Comparison of ENCODE assay signal across 19 cellular contexts in genomic region chr4:1340181-1340747, GRCh38. TPM values are rescaled to one million over a fixed set of nuclear protein-coding genes. Genes with fewer than 3 reads are reported as not detected.
A peak's percentile ranks its signal among the peaks of the same experiment; 100 is the strongest.
DNase-seq lines count a peak whose midpoint lies in the region; ATAC-seq, FAIRE-seq and TF ChIP-seq lines count a peak whose summit lies in the region.
"Had no signal": no experiment of that assay in that cellular context is flagged by ENCODE, and none has a peak within 500 bp of the region (broad histone marks: within the 10 kb centered on the region; RNA-seq: fewer than 3 reads in every experiment).

No MANE protein-coding gene starts in this region.

- peaks cover 11% of the 10 kb centered on the region for H3K36me3 Mint-ChIP-seq in T-helper 17 cell (ENCODE audit: low read depth)
- H3K36me3 Mint-ChIP-seq in stimulated activated effector memory CD8-positive, alpha-beta T cell treated with anti-CD3 and anti-CD28 coated beads, Interleukin-12 subunit alpha, Interleukin-12 subunit beta, amount 100 ng/mL, for 72 hours: peaks cover 69% of the 10 kb centered on the region

- TF ChIP-seq CTCF in HepG2 (CRISPR knock-in tag; IDR thresholded peaks at IDR 0.05): no peak

- TF ChIP-seq POLR2A in HepG2 (IDR thresholded peaks at IDR 0.05; ENCODE audit: insufficient read depth in 1 of 2, low read depth in 2 of 2, low read length in 2 of 2): no peak

- CTCF ChIA-PET in HepG2 (lab: Yijun Ruan, JAX; ENCODE audit: low intra/inter-chr PET ratio, low total read pairs): no interaction called here

- H3K9me3 ChIP-seq in T-helper 17 cell (ENCODE audit: control insufficient read depth, low read length, poor library complexity, severe bottlenecking) (no peaks in the 10 kb centered on the region), HepG2 (ENCODE audit: low read length) (no peaks in the 10 kb centered on the region)
- H3K9me3 ChIP-seq: A549, Caco-2, HAP-1 had no signal

- intact Hi-C loops in Right ventricle myocardium inferior (cut with DNase I) (no loop called here), Right ventricle myocardium superior (cut with DNase I) (loop anchor here (10.0 kb wide), 2 partner anchors 175 to 375 kb away; partner anchors contain the start of gene SLBP), HepG2 (cut with micrococcal nuclease; ENCODE audit: unreplicated experiment) (no loop called here), posterior vena cava (cut with DNase I) (no loop called here)

- in situ Hi-C loops in HepG2 (cut with HindIII; ENCODE audit: extremely low pct_ligation_motif_present, low pct_unique_long_range_greater_than_20kb): loop anchor here (5.0 kb wide), 1 partner anchor 88 kb away; no protein-coding TSS in a partner anchor

- 95% methylated on average over 28 of the region's 29 CpGs for WGBS in HepG2 (ENCODE audit: low lambda C conversion rate)

- ATAC-seq in Right ventricle myocardium inferior (peak; percentile 13), Right ventricle myocardium superior (ENCODE audit: poor library complexity) (no peak), T-helper 17 cell (no peak), HepG2 (no peak)
- no peak for ATAC-seq in stimulated activated effector memory CD8-positive, alpha-beta T cell treated with anti-CD3 and anti-CD28 coated beads, Interleukin-12 subunit alpha, Interleukin-12 subunit beta, amount 100 ng/mL, for 72 hours
- ATAC-seq: A549 had no signal

- no peak overlapping the region for H3K4me3 ChIP-seq in HepG2 (replicated peaks in 1 of 3; ENCODE audit: insufficient read depth in 1 of 3, low read depth in 2 of 3, low read length in 3 of 3)
- H3K4me3 ChIP-seq: A549, GM23248, HAP-1 had no signal

- no peak overlapping the region for H3K27ac ChIP-seq in HepG2 (ENCODE audit: extremely low read length, insufficient read depth, low read length)
- H3K27ac ChIP-seq: 22Rv1, A549, C4-2B, GM23248 had no signal

- H3K9ac ChIP-seq in HepG2 (ENCODE audit: insufficient read depth, low read depth, low read length): no peak overlapping the region
- H3K9ac ChIP-seq: GM23248 had no signal

- FAIRE-seq in HepG2 (lab: Jason Lieb, UNC): no peak
- FAIRE-seq: A549, D721Med, G401.6, GM12891, GM18507 had no signal

- H3K9me3 Mint-ChIP-seq in stimulated activated effector memory CD8-positive, alpha-beta T cell treated with anti-CD3 and anti-CD28 coated beads, Interleukin-12 subunit alpha, Interleukin-12 subunit beta, amount 100 ng/mL, for 72 hours: peaks cover 5% of the 10 kb centered on the region
- H3K9me3 Mint-ChIP-seq: CD4-positive, alpha-beta T cell had no signal

- no peaks in the 10 kb centered on the region for H3K79me2 ChIP-seq in HepG2 (ENCODE audit: insufficient read depth, low read length)

- no peak overlapping the region for H2AFZ ChIP-seq in HepG2 (ENCODE audit: low read length)
- H2AFZ ChIP-seq: GM23248 had no signal

- DNase-seq in Right ventricle myocardium inferior (ENCODE audit: missing footprints) (peak; percentile 49), Right ventricle myocardium superior (no peak), T-helper 17 cell (no peak), HepG2 (ENCODE audit: low spot score) (no peak), NCI-H1436 (lab: John Stamatoyannopoulos, UW) (no peak), posterior vena cava (ENCODE audit: low spot score) (no peak)
- DNase-seq in stimulated activated effector memory CD8-positive, alpha-beta T cell treated with anti-CD3 and anti-CD28 coated beads, Interleukin-12 subunit alpha, Interleukin-12 subunit beta, amount 100 ng/mL, for 72 hours (ENCODE audit: low spot score in 2 of 2): no peak
- DNase-seq: AML-193; Caco-2; CD4-positive, alpha-beta T cell; GM23248 had no signal

- H3K27me3 ChIP-seq in HepG2 (ENCODE audit: control insufficient read depth in 1 of 2, insufficient read depth in 2 of 2, low read length in 2 of 2): no peaks in the 10 kb centered on the region

- H3K4me2 ChIP-seq in HepG2 (ENCODE audit: low read depth, low read length): no peak overlapping the region
- H3K4me2 ChIP-seq: A549 had no signal

- H3K4me1 Mint-ChIP-seq in T-helper 17 cell: peaks cover 10% of the 10 kb centered on the region
- H3K4me1 Mint-ChIP-seq in stimulated activated effector memory CD8-positive, alpha-beta T cell treated with anti-CD3 and anti-CD28 coated beads, Interleukin-12 subunit alpha, Interleukin-12 subunit beta, amount 100 ng/mL, for 72 hours: peaks cover 25% of the 10 kb centered on the region

- POLR2A ChIA-PET in HepG2 (lab: Yijun Ruan, JAX): no interaction called here

- H4K20me1 ChIP-seq in HepG2 (ENCODE audit: insufficient read depth, low read length): no peaks in the 10 kb centered on the region

- peaks cover 19 to 50% of the 10 kb centered on the region in 2 experiments for H3K36me3 ChIP-seq in HepG2 (replicated peaks in 1 of 2; ENCODE audit: control insufficient read depth in 1 of 2, insufficient read depth in 2 of 2, low read length in 2 of 2)

- TF ChIP-seq EP300 in HepG2 (IDR thresholded peaks at IDR 0.05; ENCODE audit: low read depth in 2 of 2, low read length in 2 of 2) (no peak), HepG2 (CRISPR knock-in tag; IDR thresholded peaks at IDR 0.05; ENCODE audit: borderline replicate concordance) (no peak)

- peaks cover 9% of the 10 kb centered on the region for H3K4me1 ChIP-seq in HepG2 (ENCODE audit: insufficient read depth, low read length)
- H3K4me1 ChIP-seq: A549, Caco-2, HAP-1 had no signal

- TF ChIP-seq RAD21 in HepG2 (CRISPR knock-in tag; IDR thresholded peaks at IDR 0.05): no peak

- H3K27me3 Mint-ChIP-seq in T-helper 17 cell: no peaks in the 10 kb centered on the region
- H3K27me3 Mint-ChIP-seq: CD4-positive, alpha-beta T cell had no signal

- no TSS peak for BruUV-seq in HepG2 (replicated peaks; lab: Mats Ljungman, UMichigan)

- peak overlapping the region; percentile 63 for H3K27ac Mint-ChIP-seq in T-helper 17 cell
- peak overlapping the region; percentile 52 for H3K27ac Mint-ChIP-seq in stimulated activated effector memory CD8-positive, alpha-beta T cell treated with anti-CD3 and anti-CD28 coated beads, Interleukin-12 subunit alpha, Interleukin-12 subunit beta, amount 100 ng/mL, for 72 hours
- H3K27ac Mint-ChIP-seq: CD4-positive, alpha-beta T cell had no signal

- peak overlapping the region; percentile 53 for H3K4me3 Mint-ChIP-seq in T-helper 17 cell
- H3K4me3 Mint-ChIP-seq in stimulated activated effector memory CD8-positive, alpha-beta T cell treated with anti-CD3 and anti-CD28 coated beads, Interleukin-12 subunit alpha, Interleukin-12 subunit beta, amount 100 ng/mL, for 72 hours: no peak overlapping the region
- H3K4me3 Mint-ChIP-seq: CD4-positive, alpha-beta T cell had no signal

RNA-seq across cellular contexts. Expression of gene UVSSA, which starts 6.7 kb away (rescaled TPM):
- 6.5 TPM for total RNA-seq in Right ventricle myocardium inferior
- total RNA-seq in Right ventricle myocardium superior: 6.7 TPM
- 10 to 100 TPM; 36.0 to 37.1 TPM for total RNA-seq in T-helper 17 cell
- 4.6 and 4.8 TPM in 2 replicates for total RNA-seq in HepG2 (2016; rRNA removed; fragmentation: Illumina TruSeq; extraction: Trizol)
- total RNA-seq in HepG2 (2016; cell fraction: cytosol; rRNA removed; fragmentation: Illumina TruSeq; extraction: Trizol; ENCODE audit: low read depth): 2.3 and 4.1 TPM in 2 replicates
- 3.7 and 4.7 TPM in 2 replicates for total RNA-seq in HepG2 (2016; cell fraction: insoluble cytoplasmic fraction; rRNA removed; fragmentation: Illumina TruSeq; extraction: Trizol)
- total RNA-seq in HepG2 (2016; cell fraction: membrane; rRNA removed; fragmentation: Illumina TruSeq; extraction: Trizol): 2.9 and 3.9 TPM in 2 replicates
- 6.9 and 7.1 TPM in 2 replicates for total RNA-seq in HepG2 (2016; cell fraction: nucleus; rRNA removed; fragmentation: Illumina TruSeq; extraction: Trizol)
- 8.4 and 8.6 TPM in 2 replicates for polyA plus RNA-seq in HepG2 (2011; rRNA removed)
- polyA plus RNA-seq in HepG2 (2011; cell fraction: cytosol; rRNA removed): 3.0 and 4.1 TPM in 2 replicates
- 80.9 and 90.3 TPM in 2 replicates for polyA plus RNA-seq in HepG2 (2011; cell fraction: nucleus; rRNA removed)
- 7.1 and 7.7 TPM in 2 replicates for polyA plus RNA-seq in HepG2 (2012)
- 0.16 and 0.25 TPM in 2 replicates for polyA plus RNA-seq in HepG2 (2016; cell fraction: cytosol; fragmentation: Illumina TruSeq; extraction: Trizol; ENCODE audit: low read depth)
- polyA plus RNA-seq in HepG2 (2016; cell fraction: insoluble cytoplasmic fraction; fragmentation: Illumina TruSeq; extraction: Trizol; ENCODE audit: low read depth): 3.8 and 4.8 TPM in 2 replicates
- polyA plus RNA-seq in HepG2 (2016; cell fraction: membrane; fragmentation: Illumina TruSeq; extraction: Trizol; ENCODE audit: low read depth): 0.59 and 0.60 TPM in 2 replicates
- 29.2 and 29.8 TPM in 2 replicates for polyA plus RNA-seq in HepG2 (2016; cell fraction: nucleus; fragmentation: Illumina TruSeq; extraction: Trizol; ENCODE audit: insufficient read depth, low read depth)
- 3.9 and 14.3 TPM in 2 replicates for polyA minus RNA-seq in HepG2 (2011; rRNA and poly(A)+ RNA removed; ENCODE audit: low replicate concordance)
- polyA minus RNA-seq in HepG2 (2011; cell fraction: cytosol; rRNA and poly(A)+ RNA removed): 3.6 and 4.4 TPM in 2 replicates
- 18.8 and 20.2 TPM in 2 replicates for polyA minus RNA-seq in HepG2 (2011; cell fraction: nucleus; rRNA and poly(A)+ RNA removed)
- 10 to 100 TPM; 14.3 to 14.7 TPM for total RNA-seq in posterior vena cava

RNA-seq across cellular contexts. Expression of gene MAEA, which starts 50.6 kb away (rescaled TPM):
- total RNA-seq in Right ventricle myocardium inferior: 50.4 TPM
- total RNA-seq in Right ventricle myocardium superior: 50.3 TPM
- total RNA-seq in T-helper 17 cell: 10 to 100 TPM; 46.9 to 75.8 TPM
- total RNA-seq in HepG2 (2016; rRNA removed; fragmentation: Illumina TruSeq; extraction: Trizol): 52.0 and 65.2 TPM in 2 replicates
- total RNA-seq in HepG2 (2016; cell fraction: cytosol; rRNA removed; fragmentation: Illumina TruSeq; extraction: Trizol; ENCODE audit: low read depth): 10.0 and 10.5 TPM in 2 replicates
- total RNA-seq in HepG2 (2016; cell fraction: insoluble cytoplasmic fraction; rRNA removed; fragmentation: Illumina TruSeq; extraction: Trizol): 55.0 and 59.4 TPM in 2 replicates
- 23.7 and 24.2 TPM in 2 replicates for total RNA-seq in HepG2 (2016; cell fraction: membrane; rRNA removed; fragmentation: Illumina TruSeq; extraction: Trizol)
- total RNA-seq in HepG2 (2016; cell fraction: nucleus; rRNA removed; fragmentation: Illumina TruSeq; extraction: Trizol): 30.2 and 31.7 TPM in 2 replicates
- polyA plus RNA-seq in HepG2 (2011; rRNA removed): 57.1 and 60.7 TPM in 2 replicates
- polyA plus RNA-seq in HepG2 (2011; cell fraction: cytosol; rRNA removed): 48.5 and 73.3 TPM in 2 replicates
- polyA plus RNA-seq in HepG2 (2011; cell fraction: nucleus; rRNA removed): 171 and 221 TPM in 2 replicates
- polyA plus RNA-seq in HepG2 (2012): 28.9 and 30.8 TPM in 2 replicates
- 5.9 and 6.3 TPM in 2 replicates for polyA plus RNA-seq in HepG2 (2016; cell fraction: cytosol; fragmentation: Illumina TruSeq; extraction: Trizol; ENCODE audit: low read depth)
- 60.8 and 67.1 TPM in 2 replicates for polyA plus RNA-seq in HepG2 (2016; cell fraction: insoluble cytoplasmic fraction; fragmentation: Illumina TruSeq; extraction: Trizol; ENCODE audit: low read depth)
- polyA plus RNA-seq in HepG2 (2016; cell fraction: membrane; fragmentation: Illumina TruSeq; extraction: Trizol; ENCODE audit: low read depth): 15.8 and 16.9 TPM in 2 replicates
- polyA plus RNA-seq in HepG2 (2016; cell fraction: nucleus; fragmentation: Illumina TruSeq; extraction: Trizol; ENCODE audit: insufficient read depth, low read depth): 69.6 and 72.4 TPM in 2 replicates
- 56.6 and 139 TPM in 2 replicates for polyA minus RNA-seq in HepG2 (2011; rRNA and poly(A)+ RNA removed; ENCODE audit: low replicate concordance)
- 41.7 and 45.7 TPM in 2 replicates for polyA minus RNA-seq in HepG2 (2011; cell fraction: cytosol; rRNA and poly(A)+ RNA removed)
- 40.9 and 44.3 TPM in 2 replicates for polyA minus RNA-seq in HepG2 (2011; cell fraction: nucleus; rRNA and poly(A)+ RNA removed)
- total RNA-seq in posterior vena cava: 10 to 100 TPM; 37.5 to 43.7 TPM
